10 cellular contexts compared by ENCODE assay signal in genomic region chr9:2837915-2838314, GRCh38. TPM values are rescaled to one million over a fixed set of nuclear protein-coding genes. Genes with fewer than 3 reads are reported as not detected.
DNase-seq lines count a peak whose midpoint lies in the region; ATAC-seq, FAIRE-seq and TF ChIP-seq lines count a peak whose summit lies in the region.
"Had no signal": no experiment of that assay in that cellular context is flagged by ENCODE, and none has a peak within 500 bp of the region (broad histone marks: within the 10 kb centered on the region; RNA-seq: fewer than 3 reads in every experiment).

No MANE protein-coding gene starts in this region.

- no peak overlapping the region for H3K4me3 Mint-ChIP-seq in stimulated activated naive CD8-positive, alpha-beta T cell treated with anti-CD3 and anti-CD28 coated beads, Interleukin-15, amount 100 ng/mL, for 72 hours

- no peak for FAIRE-seq in bronchial epithelial cell (lab: Jason Lieb, UNC)

- H3K4me3 ChIP-seq in bronchial epithelial cell (ENCODE audit: low read depth, low read length), result no peak overlapping the region

- H3K36me3 ChIP-seq in bronchial epithelial cell (ENCODE audit: control insufficient read depth, insufficient read depth, low read length), result peaks cover 8% of the 10 kb centered on the region

- no peak for ATAC-seq in HG02571 (IDR thresholded peaks at IDR 0.05; ENCODE audit: unreplicated experiment)
- no peak for ATAC-seq in HG03442 (IDR thresholded peaks at IDR 0.05; ENCODE audit: unreplicated experiment)
- ATAC-seq in stimulated activated naive CD8-positive, alpha-beta T cell treated with anti-CD3 and anti-CD28 coated beads, Interleukin-15, amount 100 ng/mL, for 72 hours, result no peak
- no peak for ATAC-seq in HG03039 (IDR thresholded peaks at IDR 0.05; ENCODE audit: unreplicated experiment)

- H3K4me1 Mint-ChIP-seq in stimulated activated naive CD8-positive, alpha-beta T cell treated with anti-CD3 and anti-CD28 coated beads, Interleukin-15, amount 100 ng/mL, for 72 hours, result peaks cover 14% of the 10 kb centered on the region

- H3K27me3 ChIP-seq in bronchial epithelial cell (ENCODE audit: control insufficient read depth, insufficient read depth, low read length), result no peaks in the 10 kb centered on the region

- peak; percentile 30 for TF ChIP-seq CTCF in AG09319 (IDR thresholded peaks at IDR 0.05; ENCODE audit: low read depth, low read length)
- TF ChIP-seq CTCF in bronchial epithelial cell (IDR thresholded peaks at IDR 0.05; ENCODE audit: insufficient read depth, low read length, severe bottlenecking), result no peak

- H3K9me3 Mint-ChIP-seq in stimulated activated naive CD8-positive, alpha-beta T cell treated with anti-CD3 and anti-CD28 coated beads, Interleukin-15, amount 100 ng/mL, for 72 hours, result no peaks in the 10 kb centered on the region

- H3K27ac Mint-ChIP-seq in stimulated activated naive CD8-positive, alpha-beta T cell treated with anti-CD3 and anti-CD28 coated beads, Interleukin-15, amount 100 ng/mL, for 72 hours, result no peak overlapping the region

- H3K27me3 Mint-ChIP-seq in stimulated activated naive CD8-positive, alpha-beta T cell treated with anti-CD3 and anti-CD28 coated beads, Interleukin-15, amount 100 ng/mL, for 72 hours, result no peaks in the 10 kb centered on the region

- DNase-seq in AG09319 (ENCODE audit: extremely low read depth, low read depth) (no peak), M059J (ENCODE audit: low read depth) (peak; percentile 40), bronchial epithelial cell (ENCODE audit: low read depth) (peak; percentile 28), lung microvascular endothelial cell (ENCODE audit: low read depth in 2 of 2) (peak; percentile 36 to 66)
- DNase-seq in stimulated activated naive CD8-positive, alpha-beta T cell treated with anti-CD3 and anti-CD28 coated beads, Interleukin-15, amount 100 ng/mL, for 72 hours, result no peak
- DNase-seq: activated naive CD4-positive, alpha-beta T cell; occipital lobe had no signal

RNA-seq across cellular contexts. Expression of gene PUM3, which starts 6.0 kb away (rescaled TPM):
- total RNA-seq in M059J (2014; rRNA removed; shearing (Covaris generic)), result 43.2 and 48.1 TPM in 2 replicates
- total RNA-seq in bronchial epithelial cell (41.6 and 62.4 TPM in 2 replicates), lung microvascular endothelial cell (19.8 and 29.2 TPM in 2 replicates)

Comparison
In these comparisons a context has a peak if more than half of its experiments do, and no peak if none do; other contexts are left out.
1. DNase-seq: peak in M059J (single experiment), bronchial epithelial cell (single experiment) and lung microvascular endothelial cell (2 of 2); none in AG09319 (single experiment) and stimulated activated naive CD8-positive, alpha-beta T cell treated with anti-CD3 and anti-CD28 coated beads, Interleukin-15, amount 100 ng/mL, for 72 hours (0 of 2).